ENCODE assay signal across 11 cellular contexts in genomic region chr4:10698172-10698571, GRCh38. TPM values are rescaled to one million over a fixed set of nuclear protein-coding genes. Genes with fewer than 3 reads are reported as not detected.
"Had no signal": no experiment of that assay in that cellular context is flagged by ENCODE, and none has a peak within 500 bp of the region (broad histone marks: within the 10 kb centered on the region; RNA-seq: fewer than 3 reads in every experiment).

No MANE protein-coding gene starts in this region.

- H3K9me3 ChIP-seq: HAP-1 had no signal

- H3K9me3 Mint-ChIP-seq: HFFc6 had no signal

- H3K4me3 ChIP-seq: GM23248, HAP-1, K562 had no signal

- H2AFZ ChIP-seq: GM23248 had no signal

- H3K36me3 ChIP-seq: HAP-1 had no signal

- DNase-seq: GM23248, GOT3, H7, HFFc6, IMR-90, KG1 had no signal

- ATAC-seq: HCT116, K562 had no signal

- H3K27ac ChIP-seq: GM23248, HL-60 had no signal

- H3K4me1 ChIP-seq: HAP-1 had no signal

- H3K27ac Mint-ChIP-seq: HFFc6 had no signal

- H3K4me3 Mint-ChIP-seq: HFFc6 had no signal

RNA-seq across cellular contexts. Expression of gene CLNK, which starts 13.6 kb away (rescaled TPM):
- total RNA-seq: GM23248, H4, H7, HFFc6, IMR-90, K562 had no signal
- polyA plus RNA-seq: GM23248, IMR-90, K562 had no signal
